ENCODE assay signal across 8 cellular contexts in genomic region chr19:37466798-37467607, GRCh38. TPM values are rescaled to one million over a fixed set of nuclear protein-coding genes. Genes with fewer than 3 reads are reported as not detected.
DNase-seq lines count a peak whose midpoint lies in the region; ATAC-seq lines count a peak whose summit lies in the region.

TSS of gene ZNF569 (minus strand) at chr19:37467444. CDS start at chr19:37444921, 22,523 bp downstream.

- peak; percentile 81 to 98 (median 88) for DNase-seq in C1 segment of cervical spinal cord (lab: John Stamatoyannopoulos, UW)
- DNase-seq in NCI-H82 (lab: John Stamatoyannopoulos, UW), result peak; percentile 96
- peak; percentile 93 for DNase-seq in activated CD8-positive, alpha-beta memory T cell treated with anti-CD3 and anti-CD28 coated beads for 24 hours
- peak; percentile 69 to 81 (median 79) for DNase-seq in effector memory CD4-positive, alpha-beta T cell
- DNase-seq in lung microvascular endothelial cell (ENCODE audit: low read depth in 2 of 2), result peak; percentile 94 to 95
- DNase-seq in stimulated activated CD4-positive, alpha-beta T cell treated with anti-CD3 and anti-CD28 coated beads, TNF-alpha, amount 100 ng/mL, for 4 hours (ENCODE audit: low read depth in 3 of 3), result peak; percentile 66 to 81 (median 77)

- ATAC-seq in GM19351 (IDR thresholded peaks at IDR 0.05; ENCODE audit: unreplicated experiment) (peak; percentile 61), HG03521 (IDR thresholded peaks at IDR 0.05; ENCODE audit: unreplicated experiment) (peak; percentile 66)

- peak within 1 kb of the TSS; percentile 75 for H3K27ac ChIP-seq in effector memory CD4-positive, alpha-beta T cell (ENCODE audit: insufficient read depth, low read length, poor library complexity, severe bottlenecking)

- peaks cover 23% of the 10 kb centered on the region for H3K36me3 ChIP-seq in effector memory CD4-positive, alpha-beta T cell (ENCODE audit: control insufficient read depth, insufficient read depth, low read length)

- H3K9me3 ChIP-seq in effector memory CD4-positive, alpha-beta T cell (ENCODE audit: control insufficient read depth, low read length), result peaks cover 4% of the 10 kb centered on the region

- H3K4me1 ChIP-seq in effector memory CD4-positive, alpha-beta T cell (ENCODE audit: control insufficient read depth, insufficient read depth, low read length, poor library complexity, severe bottlenecking), result peaks cover 5% of the 10 kb centered on the region

- H3K4me3 ChIP-seq in effector memory CD4-positive, alpha-beta T cell (ENCODE audit: insufficient read depth, low read depth, low read length, poor library complexity, severe bottlenecking), result peak within 1 kb of the TSS; percentile 74

- no peaks in the 10 kb centered on the region for H3K27me3 ChIP-seq in effector memory CD4-positive, alpha-beta T cell (replicated peaks; ENCODE audit: control insufficient read depth, insufficient read depth, low read length, poor library complexity, severe bottlenecking)

RNA-seq across cellular contexts. Expression of gene ZNF569, which starts in this region (rescaled TPM):
- 5.2 and 6.1 TPM in 2 replicates for total RNA-seq in lung microvascular endothelial cell

Comparison
In these comparisons a context has a peak if more than half of its experiments do, and no peak if none do; other contexts are left out.
1. Peak in every context shown above with its lines: DNase-seq, ATAC-seq, H3K4me3 ChIP-seq and H3K27ac ChIP-seq.